ENCODE assay signal across 9 cellular contexts in genomic region chrX:31546130-31546529, GRCh38.
DNase-seq lines count a peak whose midpoint lies in the region; ATAC-seq, FAIRE-seq and TF ChIP-seq lines count a peak whose summit lies in the region.
"Had no signal": no experiment of that assay in that cellular context is flagged by ENCODE, and none has a peak within 500 bp of the region (broad histone marks: within the 10 kb centered on the region; RNA-seq: fewer than 3 reads in every experiment).

No MANE protein-coding gene starts in this region.

- H3K4me3 ChIP-seq in SK-N-SH (ENCODE audit: low read depth in 2 of 2, low read length in 1 of 2) (no peak overlapping the region), fibroblast of the aortic adventitia (ENCODE audit: low read depth, low read length) (no peak overlapping the region), thoracic aorta (no peak overlapping the region)

- CTCF ChIA-PET in SK-N-SH (lab: Yijun Ruan, JAX) = no interaction called here

- H3K4me1 ChIP-seq in SK-N-SH (ENCODE audit: control insufficient read depth in 1 of 2, insufficient read depth in 2 of 2, low read depth in 1 of 2, low read length in 1 of 2) (peaks cover 0 to 14% of the 10 kb centered on the region in 2 experiments; a peak in 1 of 4 replicates), thoracic aorta (ENCODE audit: control insufficient read depth in 1 of 2, low read depth in 2 of 2) (no peaks in the 10 kb centered on the region)

- H3K4me2 ChIP-seq in SK-N-SH = no peak overlapping the region

- H3K79me2 ChIP-seq in SK-N-SH (ENCODE audit: insufficient read depth) = no peaks in the 10 kb centered on the region

- 13% methylated on average over 3 of the region's 3 CpGs for WGBS in SK-N-SH (ENCODE audit: low lambda C conversion rate)

- H3K36me3 ChIP-seq in SK-N-SH (replicated peaks in 1 of 2; ENCODE audit: control insufficient read depth in 1 of 2, insufficient read depth in 2 of 2, low read length in 1 of 2) (no peaks in the 10 kb centered on the region), thoracic aorta (no peaks in the 10 kb centered on the region)

- no peaks in the 10 kb centered on the region for H4K20me1 ChIP-seq in SK-N-SH (ENCODE audit: insufficient read depth)

- H3K9me2 ChIP-seq in SK-N-SH = no peaks in the 10 kb centered on the region

- no peak overlapping the region for H2AFZ ChIP-seq in SK-N-SH (ENCODE audit: low read depth)

- H3K27me3 ChIP-seq in SK-N-SH (ENCODE audit: insufficient read depth) = no peaks in the 10 kb centered on the region
- no peaks in the 10 kb centered on the region for H3K27me3 ChIP-seq in thoracic aorta (replicated peaks; ENCODE audit: insufficient read depth)

- POLR2A ChIA-PET in SK-N-SH (lab: Yijun Ruan, JAX) = no interaction called here

- no peak for TF ChIP-seq EP300 in SK-N-SH (IDR thresholded peaks at IDR 0.05; ENCODE audit: borderline replicate concordance in 1 of 2, low read depth in 1 of 2, low read length in 1 of 2)

- no peak for TF ChIP-seq RAD21 in SK-N-SH (IDR thresholded peaks at IDR 0.05; ENCODE audit: low read length)

- no peaks in the 10 kb centered on the region for H3K9me3 ChIP-seq in SK-N-SH
- no peaks in the 10 kb centered on the region for H3K9me3 ChIP-seq in thoracic aorta

- H3K9ac ChIP-seq in SK-N-SH = peak overlapping the region; percentile 13; the same call in 1 of the 2 replicates

- FAIRE-seq in H54 (lab: Jason Lieb, UNC) = no peak

- no peak for TF ChIP-seq POLR2A in H54 (IDR thresholded peaks at IDR 0.05; ENCODE audit: low read depth, low read length)
- no peak for TF ChIP-seq POLR2A in erythroblast (IDR thresholded peaks at IDR 0.05; ENCODE audit: low read length)

- peak overlapping the region in 1 of 2 experiments; percentile 63; a peak in 2 of 4 replicates for H3K27ac ChIP-seq in SK-N-SH (ENCODE audit: low read depth in 2 of 2, low read length in 1 of 2)
- H3K27ac ChIP-seq in thoracic aorta = peak overlapping the region in 1 of 2 donors; percentile 64

- H3F3A ChIP-seq in SK-N-SH (replicated peaks; ENCODE audit: insufficient read depth) = peaks cover 4% of the 10 kb centered on the region

- TF ChIP-seq CTCF in SK-N-SH (IDR thresholded peaks at IDR 0.05) (no peak), fibroblast of the aortic adventitia (IDR thresholded peaks at IDR 0.05; ENCODE audit: insufficient read depth, low read length) (no peak), thoracic aorta (IDR thresholded peaks at IDR 0.05) (no peak)

- DNase-seq in H54 (ENCODE audit: insufficient read length, low spot score) (peak; percentile 10), SK-N-SH (no peak), fibroblast of the aortic adventitia (ENCODE audit: low read depth) (peak; percentile 74), thoracic aorta (ENCODE audit: low spot score) (no peak), erythroblast (lab: John Stamatoyannopoulos, UW) (no peak), midbrain (lab: John Stamatoyannopoulos, UW) (no peak)
- DNase-seq in stimulated activated CD4-positive, alpha-beta T cell treated with anti-CD3 and anti-CD28 coated beads, Interleukin-12 subunit alpha, Interleukin-12 subunit beta, amount 100 ng/mL, for 4 hours = no peak
- DNase-seq: T-cell had no signal

- peak; percentile 55 for ATAC-seq in thoracic aorta (ENCODE audit: insufficient number of reproducible peaks, low FRiP score, low read depth)
- ATAC-seq: natural killer cell treated with Interleukin-12 subunit alpha and Interleukin-12 subunit beta and Interleukin-15 and Interleukin-18, amount 100 ng/mL, for 72 hours; T-cell had no signal

TF ChIP-seq in SK-N-SH, 30 proteins besides CTCF, POLR2A, EP300 and RAD21 (continues in another document):
- TF ChIP-seq TAF1 (IDR thresholded peaks at IDR 0.05; ENCODE audit: borderline replicate concordance, low read depth, low read length) (no peak), TCF12 (IDR thresholded peaks at IDR 0.05) (0 out of 2 replicates have a peak, but pooled peaks have one; percentile 18), RFX5 (IDR thresholded peaks at IDR 0.05; ENCODE audit: low read length) (no peak), MEF2A (IDR thresholded peaks at IDR 0.05; ENCODE audit: borderline replicate concordance, low read depth) (no peak), ZBTB33 (IDR thresholded peaks at IDR 0.05; ENCODE audit: borderline replicate concordance, low read depth) (no peak), FOSL2 (IDR thresholded peaks at IDR 0.05; ENCODE audit: borderline replicate concordance, low read depth) (peak; percentile 55), REST (IDR thresholded peaks at IDR 0.05; ENCODE audit: low read depth, low read length) (no peak), RCOR1 (IDR thresholded peaks at IDR 0.05; ENCODE audit: low read length) (no peak), FOXJ3 (CRISPR knock-in tag; IDR thresholded peaks at IDR 0.05) (no peak), NFIC (IDR thresholded peaks at IDR 0.05; ENCODE audit: borderline replicate concordance) (0 out of 2 replicates have a peak, but pooled peaks have one; percentile 36), YY1 (IDR thresholded peaks at IDR 0.05; ENCODE audit: low read depth) (no peak), RXRA (IDR thresholded peaks at IDR 0.05; ENCODE audit: borderline replicate concordance, low read depth) (no peak), MXI1 (IDR thresholded peaks at IDR 0.05; ENCODE audit: low read depth, low read length) (no peak), EZH2phosphoT487 (IDR thresholded peaks at IDR 0.05; ENCODE audit: borderline replicate concordance, low read depth) (no peak), IRF3 (IDR thresholded peaks at IDR 0.05; ENCODE audit: low read depth, low read length) (no peak), GABPA (IDR thresholded peaks at IDR 0.05; ENCODE audit: low read depth) (no peak), CHD2 (IDR thresholded peaks at IDR 0.05; ENCODE audit: low read length, partially characterized antibody) (no peak), ELF1 (IDR thresholded peaks at IDR 0.05) (no peak), SMC3 (IDR thresholded peaks at IDR 0.05; ENCODE audit: low read depth, low read length) (no peak), MAX (IDR thresholded peaks at IDR 0.05; ENCODE audit: low read depth) (no peak), USF2 (IDR thresholded peaks at IDR 0.05; ENCODE audit: borderline replicate concordance, low read depth, low read length) (no peak)

Comparison
In these comparisons a context has a peak if more than half of its experiments do, and no peak if none do; other contexts are left out.
1. DNase-seq: peak in H54 (single experiment) and fibroblast of the aortic adventitia (single experiment); none in SK-N-SH (single experiment), thoracic aorta (single experiment), stimulated activated CD4-positive, alpha-beta T cell treated with anti-CD3 and anti-CD28 coated beads, Interleukin-12 subunit alpha, Interleukin-12 subunit beta, amount 100 ng/mL, for 4 hours (single experiment), erythroblast (0 of 2) and midbrain (single experiment).